8 cellular contexts compared by ENCODE assay signal in the genomic region with DNA sequence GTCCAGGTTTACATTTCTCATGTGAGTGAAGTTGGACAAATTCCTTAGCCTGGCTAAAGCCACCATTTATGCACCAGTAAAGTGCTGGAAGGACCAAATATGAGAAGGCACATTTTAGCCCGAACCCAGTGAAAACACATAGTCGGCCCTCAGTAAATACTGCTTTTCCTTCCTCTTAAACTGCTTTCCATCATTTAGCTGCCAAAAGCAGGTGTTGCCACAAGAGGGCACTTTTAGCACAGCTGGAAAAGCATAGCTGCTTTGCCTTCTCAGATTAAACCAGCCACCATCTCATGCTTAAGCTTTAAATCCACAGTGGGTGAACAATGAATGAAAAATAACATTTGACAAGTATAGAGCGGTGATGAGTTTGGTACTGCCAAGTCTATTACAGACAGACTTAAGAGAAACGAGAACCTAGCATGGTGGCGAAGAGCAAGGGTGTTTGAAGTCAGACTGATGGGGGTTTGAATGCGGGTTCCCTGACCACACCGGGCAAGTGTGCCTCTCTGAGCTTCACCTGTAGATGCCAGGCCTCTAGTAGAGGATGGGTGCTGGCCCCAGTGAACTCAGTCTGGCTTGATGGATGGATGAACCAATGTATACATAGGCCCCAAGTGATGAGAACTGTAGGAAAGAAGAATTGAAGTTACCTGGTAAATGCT. TPM values are rescaled to one million over a fixed set of nuclear protein-coding genes. Genes with fewer than 3 reads are reported as not detected.
DNase-seq lines count a peak whose midpoint lies in the region; FAIRE-seq and TF ChIP-seq lines count a peak whose summit lies in the region.

No MANE protein-coding gene starts in this region.

- H3K4me2 ChIP-seq in astrocyte (ENCODE audit: low read length), result no peak overlapping the region

- H3K4me3 ChIP-seq in HEK293 (ENCODE audit: low read depth, low read length) (no peak overlapping the region), astrocyte (ENCODE audit: insufficient read depth, low read depth, low read length) (no peak overlapping the region), iPS DF 6.9 (ENCODE audit: low read length) (no peak overlapping the region)

- peaks cover 9% of the 10 kb centered on the region for H3K36me3 Mint-ChIP-seq in T-helper 2 cell treated with Interferon-gamma antibody and Interleukin-4, amounts not matched to agents 5 μg/mL and 100 μg/mL, for 36 hours (ENCODE audit: low read depth)
- peaks cover 10% of the 10 kb centered on the region for H3K36me3 Mint-ChIP-seq in astrocyte (ENCODE audit: low read depth, unreplicated experiment)

- no CpG with 5 or more reads among the region's 7 CpGs for WGBS in iPS DF 6.9 (ENCODE audit: insufficient coverage, insufficient read length)

- H3K27ac ChIP-seq in HEK293 (ENCODE audit: extremely low read depth, low read depth, low read length) (no peak overlapping the region), astrocyte (ENCODE audit: low read depth, low read length) (no peak overlapping the region), iPS DF 6.9 (ENCODE audit: low read length) (no peak overlapping the region)

- intact Hi-C loops in posterior vena cava (cut with DNase I), result loop anchor here (5.0 to 10.0 kb wide), 3 partner anchors 149 to 231 kb away; no protein-coding TSS in a partner anchor

- no peak overlapping the region for H3K4me3 Mint-ChIP-seq in T-helper 2 cell treated with Interferon-gamma antibody and Interleukin-4, amounts not matched to agents 5 μg/mL and 100 μg/mL, for 36 hours
- no peak overlapping the region for H3K4me3 Mint-ChIP-seq in astrocyte (ENCODE audit: unreplicated experiment)

- H3K27ac Mint-ChIP-seq in T-helper 2 cell treated with Interferon-gamma antibody and Interleukin-4, amounts not matched to agents 5 μg/mL and 100 μg/mL, for 36 hours, result no peak overlapping the region
- no peak overlapping the region for H3K27ac Mint-ChIP-seq in astrocyte (ENCODE audit: unreplicated experiment)

- FAIRE-seq in G401.6 (lab: Jason Lieb, UNC) (peak; percentile 89), astrocyte (lab: Jason Lieb, UNC) (peak; percentile 95)

- POLR2A ChIA-PET in HEK293 (lab: Yijun Ruan, JAX), result interaction anchor here (0.9 to 1.3 kb wide), 2 partner anchors 57 to 153 kb away, joined by 3 to 4 read pairs; no protein-coding TSS in a partner anchor

- H3K9me3 ChIP-seq in HEK293 (ENCODE audit: control insufficient read depth, insufficient read depth, low read depth, low read length) (no peaks in the 10 kb centered on the region), astrocyte (ENCODE audit: insufficient read depth, low read depth, low read length) (no peaks in the 10 kb centered on the region), iPS DF 6.9 (ENCODE audit: control insufficient read depth, insufficient read depth, low read length) (no peaks in the 10 kb centered on the region)

- peaks cover 8 to 59% of the 10 kb centered on the region in 2 experiments for H3K36me3 ChIP-seq in HEK293 (ENCODE audit: control insufficient read depth in 2 of 2, insufficient read depth in 1 of 2, low read length in 2 of 2)
- H3K36me3 ChIP-seq in astrocyte (ENCODE audit: insufficient read depth, low read length), result peaks cover 4% of the 10 kb centered on the region
- H3K36me3 ChIP-seq in iPS DF 6.9 (ENCODE audit: control insufficient read depth, insufficient read depth, low read length), result no peaks in the 10 kb centered on the region

- H3K4me1 ChIP-seq in HEK293 (ENCODE audit: control insufficient read depth, insufficient read depth, low read length), result no peaks in the 10 kb centered on the region
- no peaks in the 10 kb centered on the region for H3K4me1 ChIP-seq in astrocyte (ENCODE audit: insufficient read depth, low read length)
- H3K4me1 ChIP-seq in iPS DF 6.9 (ENCODE audit: control insufficient read depth, insufficient read depth, low read length), result no peaks in the 10 kb centered on the region

- CTCF ChIA-PET in HEK293 (lab: Yijun Ruan, JAX), result interaction anchor here (0.5 to 3.5 kb wide), 32 partner anchors 9 to 809 kb away, joined by 3 to 56 read pairs (median 3); a partner anchor contains a TSS

- DNase-seq in NCI-H146 treated with DMSO at 0.1 percent for 48 hours (lab: John Stamatoyannopoulos, UW; ENCODE audit: unreplicated experiment) (peak; percentile 38), astrocyte (ENCODE audit: low read depth) (peak; percentile 47), iPS DF 6.9 (ENCODE audit: low read depth, low spot score) (peak; percentile 33), posterior vena cava (ENCODE audit: low spot score) (no peak)
- peak; percentile 49 for DNase-seq in T-helper 2 cell treated with Interferon-gamma antibody and Interleukin-4, amounts not matched to agents 5 μg/mL and 100 μg/mL, for 36 hours (ENCODE audit: low spot score)
- DNase-seq in stimulated activated CD4-positive, alpha-beta T cell treated with anti-CD3 and anti-CD28 coated beads, Interleukin-15, amount 100 ng/mL, for 24 hours, result peak; percentile 72

- peaks cover 3% of the 10 kb centered on the region for H4K20me1 ChIP-seq in astrocyte (ENCODE audit: insufficient read depth, low read length)

- H3K4me1 Mint-ChIP-seq in T-helper 2 cell treated with Interferon-gamma antibody and Interleukin-4, amounts not matched to agents 5 μg/mL and 100 μg/mL, for 36 hours (ENCODE audit: low read depth), result peaks cover 12% of the 10 kb centered on the region
- H3K4me1 Mint-ChIP-seq in astrocyte (ENCODE audit: low read depth, unreplicated experiment), result peaks cover 5% of the 10 kb centered on the region

- TF ChIP-seq CTCF in HEK293 (tag by site-specific recombination; IDR thresholded peaks at IDR 0.05) (peak; percentile 65; the same call in 1 of the 2 replicates), astrocyte (IDR thresholded peaks at IDR 0.05; ENCODE audit: insufficient read depth, low read depth, low read length) (peak; percentile 88)

- no peaks in the 10 kb centered on the region for H3K27me3 Mint-ChIP-seq in T-helper 2 cell treated with Interferon-gamma antibody and Interleukin-4, amounts not matched to agents 5 μg/mL and 100 μg/mL, for 36 hours (ENCODE audit: low read depth)
- H3K27me3 Mint-ChIP-seq in astrocyte (ENCODE audit: low read depth, unreplicated experiment), result no peaks in the 10 kb centered on the region

- H3K9me3 Mint-ChIP-seq in T-helper 2 cell treated with Interferon-gamma antibody and Interleukin-4, amounts not matched to agents 5 μg/mL and 100 μg/mL, for 36 hours, result no peaks in the 10 kb centered on the region
- no peaks in the 10 kb centered on the region for H3K9me3 Mint-ChIP-seq in astrocyte (ENCODE audit: unreplicated experiment)

- H3K27me3 ChIP-seq in astrocyte (ENCODE audit: insufficient read depth, low read length), result no peaks in the 10 kb centered on the region
- no peaks in the 10 kb centered on the region for H3K27me3 ChIP-seq in iPS DF 6.9 (ENCODE audit: control insufficient read depth, insufficient read depth, low read length)

- no peak overlapping the region for H2AFZ ChIP-seq in astrocyte (ENCODE audit: low read depth, low read length)

- H3K79me2 ChIP-seq in astrocyte (ENCODE audit: insufficient read depth, low read length), result no peaks in the 10 kb centered on the region

- no peak overlapping the region for H3K9ac ChIP-seq in astrocyte (ENCODE audit: low read length)

TF ChIP-seq in HEK293, 187 proteins besides CTCF, POLR2A, EP300 and RAD21 (continues in another document):
- TF ChIP-seq ZSCAN30 (tag by site-specific recombination; IDR thresholded peaks at IDR 0.05) (0 out of 2 replicates have a peak, but pooled peaks have one; percentile 30), ZNF654 (tag by site-specific recombination; IDR thresholded peaks at IDR 0.05; ENCODE audit: low read depth) (peak; percentile 87), ZNF843 (tag by site-specific recombination; IDR thresholded peaks at IDR 0.05) (no peak), ZNF184 (tag by site-specific recombination; IDR thresholded peaks at IDR 0.05) (no peak), TRIM28 (IDR thresholded peaks at IDR 0.05; ENCODE audit: borderline replicate concordance, low read length) (peak; percentile 45; the same call in 1 of the 2 replicates), ZNF2 (tag by site-specific recombination; IDR thresholded peaks at IDR 0.05) (peak; percentile 67; the same call in 1 of the 2 replicates), ZNF549 (tag by site-specific recombination; IDR thresholded peaks at IDR 0.05) (no peak), PRDM1 (tag by site-specific recombination; IDR thresholded peaks at IDR 0.05) (peak; percentile 83), ZBTB48 (tag by site-specific recombination; IDR thresholded peaks at IDR 0.05) (no peak), ZNF660 (tag by site-specific recombination; IDR thresholded peaks at IDR 0.05) (peak; percentile 73)
- TF ChIP-seq, protein P1, sequence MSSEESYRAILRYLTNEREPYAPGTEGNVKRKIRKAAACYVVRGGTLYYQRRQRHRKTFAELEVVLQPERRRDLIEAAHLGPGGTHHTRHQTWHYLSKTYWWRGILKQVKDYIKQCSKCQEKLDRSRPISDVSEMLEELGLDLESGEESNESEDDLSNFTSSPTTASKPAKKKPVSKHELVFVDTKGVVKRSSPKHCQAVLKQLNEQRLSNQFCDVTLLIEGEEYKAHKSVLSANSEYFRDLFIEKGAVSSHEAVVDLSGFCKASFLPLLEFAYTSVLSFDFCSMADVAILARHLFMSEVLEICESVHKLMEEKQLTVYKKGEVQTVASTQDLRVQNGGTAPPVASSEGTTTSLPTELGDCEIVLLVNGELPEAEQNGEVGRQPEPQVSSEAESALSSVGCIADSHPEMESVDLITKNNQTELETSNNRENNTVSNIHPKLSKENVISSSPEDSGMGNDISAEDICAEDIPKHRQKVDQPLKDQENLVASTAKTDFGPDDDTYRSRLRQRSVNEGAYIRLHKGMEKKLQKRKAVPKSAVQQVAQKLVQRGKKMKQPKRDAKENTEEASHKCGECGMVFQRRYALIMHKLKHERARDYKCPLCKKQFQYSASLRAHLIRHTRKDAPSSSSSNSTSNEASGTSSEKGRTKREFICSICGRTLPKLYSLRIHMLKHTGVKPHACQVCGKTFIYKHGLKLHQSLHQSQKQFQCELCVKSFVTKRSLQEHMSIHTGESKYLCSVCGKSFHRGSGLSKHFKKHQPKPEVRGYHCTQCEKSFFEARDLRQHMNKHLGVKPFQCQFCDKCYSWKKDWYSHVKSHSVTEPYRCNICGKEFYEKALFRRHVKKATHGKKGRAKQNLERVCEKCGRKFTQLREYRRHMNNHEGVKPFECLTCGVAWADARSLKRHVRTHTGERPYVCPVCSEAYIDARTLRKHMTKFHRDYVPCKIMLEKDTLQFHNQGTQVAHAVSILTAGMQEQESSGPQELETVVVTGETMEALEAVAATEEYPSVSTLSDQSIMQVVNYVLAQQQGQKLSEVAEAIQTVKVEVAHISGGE (tag by site-specific recombination; conservative IDR thresholded peaks at IDR 0.05; ENCODE audit: low read depth), result no peak

RNA-seq across cellular contexts. Expression of a gene that starts 57.8 kb away (rescaled TPM):
- total RNA-seq in astrocyte, result 12.7 and 13.1 TPM in 2 replicates
- 1 to 10 TPM; 9.3 to 9.5 TPM for total RNA-seq in posterior vena cava
